In genomic region chr4:152591361-152591760, GRCh38 we compare ENCODE assay signal across 8 cellular contexts. TPM values are rescaled to one million over a fixed set of nuclear protein-coding genes. Genes with fewer than 3 reads are reported as not detected.
A peak's percentile ranks its signal among the peaks of the same experiment; 100 is the strongest.
DNase-seq lines count a peak whose midpoint lies in the region; ATAC-seq lines count a peak whose summit lies in the region.

No MANE protein-coding gene starts in this region.

- H3K4me1 Mint-ChIP-seq in activated T-helper 1 cell treated with anti-CD3 and anti-CD28 coated beads, Interleukin-12 subunit alpha, Interleukin-12 subunit beta, Interleukin-2, Interleukin-4 antibody, amounts not matched to agents 30 ng/mL and 10 ng/mL and 1 ng/mL, durations not matched to agents 14 hours and 24 hours and 36 hours (ENCODE audit: low read depth) = no peaks in the 10 kb centered on the region

- DNase-seq in AG08396 (ENCODE audit: low spot score) = peak; percentile 21
- DNase-seq in NCI-H146 (lab: John Stamatoyannopoulos, UW) = peak; percentile 45
- peak; percentile 7 for DNase-seq in activated T-helper 1 cell treated with anti-CD3 and anti-CD28 coated beads, Interleukin-12 subunit alpha, Interleukin-12 subunit beta, Interleukin-2, Interleukin-4 antibody, amounts not matched to agents 30 ng/mL and 10 ng/mL and 1 ng/mL, durations not matched to agents 14 hours and 24 hours and 36 hours (ENCODE audit: low spot score)
- peak; percentile 77 for DNase-seq in Right ventricle myocardium superior
- DNase-seq in renal cortical epithelial cell (ENCODE audit: low read depth) = peak; percentile 36
- DNase-seq in RKO (ENCODE audit: low spot score) = no peak
- no peak for DNase-seq in NOMO-1 treated with dmso at 0.1 percent for 144 hours (lab: John Stamatoyannopoulos, UW; ENCODE audit: unreplicated experiment)
- DNase-seq in dedifferentiated amniotic fluid mesenchymal stem cell (ENCODE audit: extremely low spot score) = no peak

- H3K27ac Mint-ChIP-seq in activated T-helper 1 cell treated with anti-CD3 and anti-CD28 coated beads, Interleukin-12 subunit alpha, Interleukin-12 subunit beta, Interleukin-2, Interleukin-4 antibody, amounts not matched to agents 30 ng/mL and 10 ng/mL and 1 ng/mL, durations not matched to agents 14 hours and 24 hours and 36 hours = no peak overlapping the region

- peaks cover 12% of the 10 kb centered on the region for H3K27me3 Mint-ChIP-seq in activated T-helper 1 cell treated with anti-CD3 and anti-CD28 coated beads, Interleukin-12 subunit alpha, Interleukin-12 subunit beta, Interleukin-2, Interleukin-4 antibody, amounts not matched to agents 30 ng/mL and 10 ng/mL and 1 ng/mL, durations not matched to agents 14 hours and 24 hours and 36 hours (ENCODE audit: insufficient read depth)

- intact Hi-C loops in activated T-helper 1 cell treated with anti-CD3 and anti-CD28 coated beads, Interleukin-12 subunit alpha, Interleukin-12 subunit beta, Interleukin-2, Interleukin-4 antibody, amounts not matched to agents 30 ng/mL and 10 ng/mL and 1 ng/mL, durations not matched to agents 14 hours and 24 hours and 36 hours (cut with micrococcal nuclease) = no loop called here
- intact Hi-C loops in Right ventricle myocardium superior (cut with DNase I) = no loop called here

- no peaks in the 10 kb centered on the region for H3K36me3 Mint-ChIP-seq in activated T-helper 1 cell treated with anti-CD3 and anti-CD28 coated beads, Interleukin-12 subunit alpha, Interleukin-12 subunit beta, Interleukin-2, Interleukin-4 antibody, amounts not matched to agents 30 ng/mL and 10 ng/mL and 1 ng/mL, durations not matched to agents 14 hours and 24 hours and 36 hours (ENCODE audit: low read depth)

- ATAC-seq in Right ventricle myocardium superior (ENCODE audit: poor library complexity) = peak; percentile 95

- H3K9me3 Mint-ChIP-seq in activated T-helper 1 cell treated with anti-CD3 and anti-CD28 coated beads, Interleukin-12 subunit alpha, Interleukin-12 subunit beta, Interleukin-2, Interleukin-4 antibody, amounts not matched to agents 30 ng/mL and 10 ng/mL and 1 ng/mL, durations not matched to agents 14 hours and 24 hours and 36 hours = no peaks in the 10 kb centered on the region

- H3K4me3 Mint-ChIP-seq in activated T-helper 1 cell treated with anti-CD3 and anti-CD28 coated beads, Interleukin-12 subunit alpha, Interleukin-12 subunit beta, Interleukin-2, Interleukin-4 antibody, amounts not matched to agents 30 ng/mL and 10 ng/mL and 1 ng/mL, durations not matched to agents 14 hours and 24 hours and 36 hours = peak overlapping the region; percentile 34

RNA-seq across cellular contexts. Expression of gene FBXW7, which starts 55.5 kb away (rescaled TPM):
- total RNA-seq in activated T-helper 1 cell treated with anti-CD3 and anti-CD28 coated beads, Interleukin-12 subunit alpha, Interleukin-12 subunit beta, Interleukin-2, Interleukin-4 antibody, amounts not matched to agents 30 ng/mL and 10 ng/mL and 1 ng/mL, durations not matched to agents 14 hours and 24 hours and 36 hours = 53.0 and 53.3 TPM in 2 replicates
- 49.6 TPM for total RNA-seq in Right ventricle myocardium superior
- 107 and 125 TPM in 2 replicates for total RNA-seq in renal cortical epithelial cell

Comparison
In these comparisons a context has a peak if more than half of its experiments do, and no peak if none do; other contexts are left out.
1. DNase-seq: peak in AG08396 (single experiment), NCI-H146 (single experiment), activated T-helper 1 cell treated with anti-CD3 and anti-CD28 coated beads, Interleukin-12 subunit alpha, Interleukin-12 subunit beta, Interleukin-2, Interleukin-4 antibody, amounts not matched to agents 30 ng/mL and 10 ng/mL and 1 ng/mL, durations not matched to agents 14 hours and 24 hours and 36 hours (single experiment), Right ventricle myocardium superior (single experiment) and renal cortical epithelial cell (single experiment); none in RKO (single experiment), NOMO-1 treated with dmso at 0.1 percent for 144 hours (single experiment) and dedifferentiated amniotic fluid mesenchymal stem cell (single experiment).